Comparison of ENCODE assay signal across 8 cellular contexts in genomic region chr14:95609398-95609990, GRCh38.
DNase-seq lines count a peak whose midpoint lies in the region; ATAC-seq and TF ChIP-seq lines count a peak whose summit lies in the region.

No MANE protein-coding gene starts in this region.

- no peaks in the 10 kb centered on the region for H3K9me3 ChIP-seq in lower lobe of right lung

- H3K9me3 Mint-ChIP-seq in stimulated activated naive CD8-positive, alpha-beta T cell treated with anti-CD3 and anti-CD28 coated beads, Interleukin-15, amount 100 ng/mL, for 72 hours = no peaks in the 10 kb centered on the region
- H3K9me3 Mint-ChIP-seq in activated T-helper 1 cell treated with anti-CD3 and anti-CD28 coated beads, Interleukin-12 subunit alpha, Interleukin-12 subunit beta, Interleukin-2, Interleukin-4 antibody, amounts not matched to agents 30 ng/mL and 10 ng/mL and 1 ng/mL, durations not matched to agents 14 hours and 24 hours and 36 hours = no peaks in the 10 kb centered on the region

- no peak overlapping the region for H3K4me3 ChIP-seq in astrocyte of the cerebellum (ENCODE audit: low read depth, low read length)
- no peak overlapping the region for H3K4me3 ChIP-seq in lower lobe of right lung

- in situ Hi-C loops in astrocyte of the cerebellum (cut with HindIII; ENCODE audit: low sequenced_read_pairs) = no loop called here

- no peak overlapping the region for H3K27ac ChIP-seq in lower lobe of right lung

- ATAC-seq in stimulated activated naive CD8-positive, alpha-beta T cell treated with anti-CD3 and anti-CD28 coated beads, Interleukin-15, Interleukin-2, amounts not matched to agents 100 U/mL and 50 U/mL, for 24 hours = no peak
- ATAC-seq in stimulated activated naive CD8-positive, alpha-beta T cell treated with anti-CD3 and anti-CD28 coated beads, Interleukin-15, amount 100 ng/mL, for 72 hours = no peak
- ATAC-seq in lower lobe of right lung (no peak), GM19324 (IDR thresholded peaks at IDR 0.05; ENCODE audit: low FRiP score, unreplicated experiment) (no peak), HG02938 (IDR thresholded peaks at IDR 0.05; ENCODE audit: unreplicated experiment) (no peak)

- no peaks in the 10 kb centered on the region for H3K36me3 Mint-ChIP-seq in activated T-helper 1 cell treated with anti-CD3 and anti-CD28 coated beads, Interleukin-12 subunit alpha, Interleukin-12 subunit beta, Interleukin-2, Interleukin-4 antibody, amounts not matched to agents 30 ng/mL and 10 ng/mL and 1 ng/mL, durations not matched to agents 14 hours and 24 hours and 36 hours (ENCODE audit: low read depth)

- no peaks in the 10 kb centered on the region for H3K36me3 ChIP-seq in lower lobe of right lung

- DNase-seq in stimulated activated naive CD8-positive, alpha-beta T cell treated with anti-CD3 and anti-CD28 coated beads, Interleukin-15, Interleukin-2, amounts not matched to agents 100 U/mL and 50 U/mL, for 24 hours = peak; percentile 16
- DNase-seq in stimulated activated naive CD8-positive, alpha-beta T cell treated with anti-CD3 and anti-CD28 coated beads, Interleukin-15, amount 100 ng/mL, for 72 hours = no peak
- DNase-seq in NCI-H1694 (lab: John Stamatoyannopoulos, UW) (peak; percentile 96), astrocyte of the cerebellum (ENCODE audit: low read depth) (no peak), lower lobe of right lung (no peak)
- DNase-seq in activated T-helper 1 cell treated with anti-CD3 and anti-CD28 coated beads, Interleukin-12 subunit alpha, Interleukin-12 subunit beta, Interleukin-2, Interleukin-4 antibody, amounts not matched to agents 30 ng/mL and 10 ng/mL and 1 ng/mL, durations not matched to agents 14 hours and 24 hours and 36 hours (ENCODE audit: low spot score) = no peak

- no peaks in the 10 kb centered on the region for H3K4me1 Mint-ChIP-seq in stimulated activated naive CD8-positive, alpha-beta T cell treated with anti-CD3 and anti-CD28 coated beads, Interleukin-15, amount 100 ng/mL, for 72 hours
- no peaks in the 10 kb centered on the region for H3K4me1 Mint-ChIP-seq in activated T-helper 1 cell treated with anti-CD3 and anti-CD28 coated beads, Interleukin-12 subunit alpha, Interleukin-12 subunit beta, Interleukin-2, Interleukin-4 antibody, amounts not matched to agents 30 ng/mL and 10 ng/mL and 1 ng/mL, durations not matched to agents 14 hours and 24 hours and 36 hours (ENCODE audit: low read depth)

- intact Hi-C loops in lower lobe of right lung (cut with DNase I) = no loop called here
- intact Hi-C loops in activated T-helper 1 cell treated with anti-CD3 and anti-CD28 coated beads, Interleukin-12 subunit alpha, Interleukin-12 subunit beta, Interleukin-2, Interleukin-4 antibody, amounts not matched to agents 30 ng/mL and 10 ng/mL and 1 ng/mL, durations not matched to agents 14 hours and 24 hours and 36 hours (cut with micrococcal nuclease) = no loop called here

- H3K27me3 ChIP-seq in lower lobe of right lung (ENCODE audit: low read depth) = peaks cover 13% of the 10 kb centered on the region

- peak; percentile 53 for TF ChIP-seq CTCF in astrocyte of the cerebellum (IDR thresholded peaks at IDR 0.05; ENCODE audit: low read depth, low read length, missing control alignments)
- peak; percentile 22 for TF ChIP-seq CTCF in lower lobe of right lung (IDR thresholded peaks at IDR 0.05)

- H3K27ac Mint-ChIP-seq in stimulated activated naive CD8-positive, alpha-beta T cell treated with anti-CD3 and anti-CD28 coated beads, Interleukin-15, amount 100 ng/mL, for 72 hours = no peak overlapping the region
- H3K27ac Mint-ChIP-seq in activated T-helper 1 cell treated with anti-CD3 and anti-CD28 coated beads, Interleukin-12 subunit alpha, Interleukin-12 subunit beta, Interleukin-2, Interleukin-4 antibody, amounts not matched to agents 30 ng/mL and 10 ng/mL and 1 ng/mL, durations not matched to agents 14 hours and 24 hours and 36 hours = no peak overlapping the region

- H3K4me1 ChIP-seq in lower lobe of right lung = no peaks in the 10 kb centered on the region

- H3K4me3 Mint-ChIP-seq in stimulated activated naive CD8-positive, alpha-beta T cell treated with anti-CD3 and anti-CD28 coated beads, Interleukin-15, amount 100 ng/mL, for 72 hours = no peak overlapping the region
- H3K4me3 Mint-ChIP-seq in activated T-helper 1 cell treated with anti-CD3 and anti-CD28 coated beads, Interleukin-12 subunit alpha, Interleukin-12 subunit beta, Interleukin-2, Interleukin-4 antibody, amounts not matched to agents 30 ng/mL and 10 ng/mL and 1 ng/mL, durations not matched to agents 14 hours and 24 hours and 36 hours = no peak overlapping the region

- peaks cover 59% of the 10 kb centered on the region for H3K27me3 Mint-ChIP-seq in stimulated activated naive CD8-positive, alpha-beta T cell treated with anti-CD3 and anti-CD28 coated beads, Interleukin-15, amount 100 ng/mL, for 72 hours
- peaks cover 5% of the 10 kb centered on the region for H3K27me3 Mint-ChIP-seq in activated T-helper 1 cell treated with anti-CD3 and anti-CD28 coated beads, Interleukin-12 subunit alpha, Interleukin-12 subunit beta, Interleukin-2, Interleukin-4 antibody, amounts not matched to agents 30 ng/mL and 10 ng/mL and 1 ng/mL, durations not matched to agents 14 hours and 24 hours and 36 hours (ENCODE audit: insufficient read depth)

Comparison
In these comparisons a context has a peak if more than half of its experiments do, and no peak if none do; other contexts are left out.
1. DNase-seq: peak in stimulated activated naive CD8-positive, alpha-beta T cell treated with anti-CD3 and anti-CD28 coated beads, Interleukin-15, Interleukin-2, amounts not matched to agents 100 U/mL and 50 U/mL, for 24 hours (single experiment) and NCI-H1694 (single experiment); none in stimulated activated naive CD8-positive, alpha-beta T cell treated with anti-CD3 and anti-CD28 coated beads, Interleukin-15, amount 100 ng/mL, for 72 hours (0 of 2), astrocyte of the cerebellum (single experiment), lower lobe of right lung (single experiment) and activated T-helper 1 cell treated with anti-CD3 and anti-CD28 coated beads, Interleukin-12 subunit alpha, Interleukin-12 subunit beta, Interleukin-2, Interleukin-4 antibody, amounts not matched to agents 30 ng/mL and 10 ng/mL and 1 ng/mL, durations not matched to agents 14 hours and 24 hours and 36 hours (single experiment).